Comparison of ENCODE assay signal across 9 cellular contexts in genomic region chr13:99307648-99308339, GRCh38. TPM values are rescaled to one million over a fixed set of nuclear protein-coding genes. Genes with fewer than 3 reads are reported as not detected.
DNase-seq lines count a peak whose midpoint lies in the region; ATAC-seq and TF ChIP-seq lines count a peak whose summit lies in the region.
"Had no signal": no experiment of that assay in that cellular context is flagged by ENCODE, and none has a peak within 500 bp of the region (broad histone marks: within the 10 kb centered on the region; RNA-seq: fewer than 3 reads in every experiment).

No MANE protein-coding gene starts in this region.

- DNase-seq in GDM1 (lab: John Stamatoyannopoulos, UW) (peak; percentile 68), SJCRH30 (peak; percentile 23 to 30), body of pancreas (peak; percentile 35 to 59 (median 52)), mesenchymal stem cell (peak; percentile 93), Caco-2 (no peak)

- H3K4me3 ChIP-seq in SJCRH30 (no peak overlapping the region), body of pancreas (no peak overlapping the region), mesenchymal stem cell (ENCODE audit: insufficient read depth in 1 of 2, low read depth in 1 of 2, low read length in 2 of 2) (peak overlapping the region in 1 of 2 experiments; percentile 27), thymus (ENCODE audit: low read length) (no peak overlapping the region), Caco-2 (ENCODE audit: low read depth, low read length) (no peak overlapping the region)

- H3K36me3 ChIP-seq in SJCRH30: no peaks in the 10 kb centered on the region
- no peaks in the 10 kb centered on the region for H3K36me3 ChIP-seq in body of pancreas (replicated peaks in 1 of 2; ENCODE audit: insufficient read depth in 1 of 2, low read depth in 2 of 2)
- peaks cover 0 to 5% of the 10 kb centered on the region in 2 experiments for H3K36me3 ChIP-seq in mesenchymal stem cell (ENCODE audit: control insufficient read depth in 1 of 2, insufficient read depth in 2 of 2, low read depth in 1 of 2, low read length in 2 of 2)
- H3K36me3 ChIP-seq in thymus (ENCODE audit: control insufficient read depth, insufficient read depth): peaks cover 5% of the 10 kb centered on the region
- peaks cover 2% of the 10 kb centered on the region; the same call in 1 of the 2 replicates for H3K36me3 ChIP-seq in Caco-2 (ENCODE audit: control insufficient read depth, insufficient read depth, low read length)

- WGBS in body of pancreas, 2 donors: 15 to 40% methylated on average over 6 of the region's 6 CpGs
- 4% methylated on average over 6 of the region's 6 CpGs for WGBS in mesenchymal stem cell
- 65% methylated on average over 6 of the region's 6 CpGs for WGBS in thymus

- H2AFZ ChIP-seq in mesenchymal stem cell (ENCODE audit: low read depth, low read length): no peak overlapping the region

- peaks cover 7% of the 10 kb centered on the region for H3K4me1 Mint-ChIP-seq in Caco-2 (ENCODE audit: low read depth, unreplicated experiment)

- H4K8ac ChIP-seq in mesenchymal stem cell (ENCODE audit: low read length): no peak overlapping the region

- H3K9me3 Mint-ChIP-seq in Caco-2 (ENCODE audit: unreplicated experiment): no peaks in the 10 kb centered on the region

- no peak overlapping the region for H2BK5ac ChIP-seq in mesenchymal stem cell (ENCODE audit: low read depth, low read length, poor library complexity, severe bottlenecking)

- no peak overlapping the region for H3K27ac Mint-ChIP-seq in Caco-2 (ENCODE audit: unreplicated experiment)

- H2BK12ac ChIP-seq in mesenchymal stem cell (ENCODE audit: low read length in 2 of 2): peak overlapping the region in 1 of 2 experiments; percentile 47

- intact Hi-C loops in body of pancreas (cut with DNase I): no loop called here
- intact Hi-C loops in Caco-2 (cut with micrococcal nuclease; ENCODE audit: unreplicated experiment): no loop called here

- peaks cover 45% of the 10 kb centered on the region for H3K36me3 Mint-ChIP-seq in Caco-2 (ENCODE audit: insufficient read depth, unreplicated experiment)

- no peak overlapping the region for H3K4me3 Mint-ChIP-seq in Caco-2 (ENCODE audit: unreplicated experiment)

- no peak overlapping the region for H3K27ac ChIP-seq in SJCRH30
- H3K27ac ChIP-seq in body of pancreas: peak overlapping the region in 3 of 4 donors; percentile 13 to 41 (median 22)
- H3K27ac ChIP-seq in mesenchymal stem cell (ENCODE audit: low read length, poor library complexity, severe bottlenecking): peak overlapping the region; percentile 75
- H3K27ac ChIP-seq in thymus (ENCODE audit: low read depth): peak overlapping the region; percentile 62
- H3K27ac ChIP-seq: KMS-11 had no signal

- TF ChIP-seq CTCF in body of pancreas (IDR thresholded peaks at IDR 0.05): no peak
- no peak for TF ChIP-seq CTCF in Caco-2 (IDR thresholded peaks at IDR 0.05; ENCODE audit: insufficient read depth in 1 of 2, low read depth in 1 of 2, low read length in 1 of 2, severe bottlenecking in 1 of 2, unreplicated experiment in 1 of 2)

- no peaks in the 10 kb centered on the region for H3K27me3 Mint-ChIP-seq in Caco-2 (ENCODE audit: insufficient read depth, unreplicated experiment)

- H3K18ac ChIP-seq in mesenchymal stem cell (ENCODE audit: low read depth in 1 of 2, low read length in 2 of 2): no peak overlapping the region

- H3K4me2 ChIP-seq in mesenchymal stem cell (ENCODE audit: low read length, poor library complexity, severe bottlenecking): peak overlapping the region; percentile 14
- H3K4me2 ChIP-seq: KMS-11 had no signal

- H3K9me3 ChIP-seq in SJCRH30 (replicated peaks) (no peaks in the 10 kb centered on the region), body of pancreas (no peaks in the 10 kb centered on the region), mesenchymal stem cell (ENCODE audit: control insufficient read depth, low read length) (no peaks in the 10 kb centered on the region), thymus (ENCODE audit: control insufficient read depth) (no peaks in the 10 kb centered on the region), Caco-2 (no peaks in the 10 kb centered on the region)

- CTCF ChIA-PET in Caco-2 (lab: Charles Lee): no interaction called here

- ATAC-seq in HG02840 (IDR thresholded peaks at IDR 0.05; ENCODE audit: low FRiP score, unreplicated experiment): peak; percentile 34
- ATAC-seq in body of pancreas: peak; percentile 68
- no peak for ATAC-seq in GM21526 (IDR thresholded peaks at IDR 0.05; ENCODE audit: low FRiP score, unreplicated experiment)

- H3K14ac ChIP-seq in mesenchymal stem cell (ENCODE audit: low read length in 2 of 2): no peak overlapping the region

- peaks cover 25% of the 10 kb centered on the region for H3K79me1 ChIP-seq in mesenchymal stem cell (replicated peaks; ENCODE audit: low read length, poor library complexity, severe bottlenecking)

- no TSS peak for BruUV-seq in Caco-2 (replicated peaks; lab: Mats Ljungman, UMichigan)

- H3K4ac ChIP-seq in mesenchymal stem cell (ENCODE audit: low read depth in 1 of 2, low read length in 2 of 2): no peak overlapping the region

- no peak overlapping the region for H3K23ac ChIP-seq in mesenchymal stem cell (ENCODE audit: low read length in 2 of 2)

- POLR2A ChIA-PET in Caco-2 (lab: Charles Lee): no interaction called here

- H3K4me1 ChIP-seq in SJCRH30: peaks cover 2% of the 10 kb centered on the region; the same call in 1 of the 2 replicates
- H3K4me1 ChIP-seq in body of pancreas: peaks cover 8% of the 10 kb centered on the region
- H3K4me1 ChIP-seq in mesenchymal stem cell (ENCODE audit: control insufficient read depth, insufficient read depth, low read depth, low read length): peaks cover 14% of the 10 kb centered on the region
- no peaks in the 10 kb centered on the region for H3K4me1 ChIP-seq in thymus (ENCODE audit: control insufficient read depth, insufficient read depth, low read length)
- H3K4me1 ChIP-seq in Caco-2: no peaks in the 10 kb centered on the region

- H2AK5ac ChIP-seq in mesenchymal stem cell (ENCODE audit: low read length, severe bottlenecking): peak overlapping the region; percentile 54

- H2BK120ac ChIP-seq in mesenchymal stem cell (ENCODE audit: low read depth, low read length): no peak overlapping the region

- no peak overlapping the region for H4K91ac ChIP-seq in mesenchymal stem cell (ENCODE audit: low read length)

- no peaks in the 10 kb centered on the region for H3K27me3 ChIP-seq in SJCRH30
- H3K27me3 ChIP-seq in body of pancreas: no peaks in the 10 kb centered on the region
- H3K27me3 ChIP-seq in mesenchymal stem cell (ENCODE audit: control insufficient read depth in 1 of 2, insufficient read depth in 1 of 2, low read length in 2 of 2): no peaks in the 10 kb centered on the region
- no peaks in the 10 kb centered on the region for H3K27me3 ChIP-seq in thymus (ENCODE audit: control insufficient read depth, insufficient read depth)
- no peaks in the 10 kb centered on the region for H3K27me3 ChIP-seq in Caco-2 (replicated peaks; ENCODE audit: control insufficient read depth, insufficient read depth, low read length)

- H3K9ac ChIP-seq in mesenchymal stem cell (ENCODE audit: low read length): peak overlapping the region; percentile 79
- H3K9ac ChIP-seq: KMS-11 had no signal

- no peak overlapping the region for H2BK15ac ChIP-seq in mesenchymal stem cell (ENCODE audit: low read depth, poor library complexity, severe bottlenecking)

- no peak for TF ChIP-seq POLR2A in body of pancreas (IDR thresholded peaks at IDR 0.05)

RNA-seq across cellular contexts. Expression of gene GPR183, which starts 0.6 kb away (rescaled TPM):
- total RNA-seq in SJCRH30 (2014; rRNA removed; shearing (Covaris generic)): not detected in 2 replicates
- total RNA-seq in body of pancreas (1 to 10 TPM in 1 of 2 donors, not detected in 1; 3.6 TPM), Caco-2 (2022) (not detected in 2 replicates)
- polyA plus RNA-seq in mesenchymal stem cell (2013, experiment 1 of 2): 8.4 TPM
- polyA plus RNA-seq in mesenchymal stem cell (2013, experiment 2 of 2): 8.1 TPM
- polyA plus RNA-seq in thymus: 33.0 TPM

RNA-seq across cellular contexts. Expression of gene GPR18, which starts 49.6 kb away (rescaled TPM):
- not detected in 2 replicates for total RNA-seq in SJCRH30 (2014; rRNA removed; shearing (Covaris generic))
- total RNA-seq in body of pancreas (not detected), Caco-2 (2022) (not detected in 2 replicates)
- 0.03 TPM for polyA plus RNA-seq in mesenchymal stem cell (2013, experiment 1 of 2)
- not detected for polyA plus RNA-seq in mesenchymal stem cell (2013, experiment 2 of 2)
- 6.7 TPM for polyA plus RNA-seq in thymus

Comparison
In these comparisons a context has a peak if more than half of its experiments do, and no peak if none do; other contexts are left out.
1. DNase-seq: peak in GDM1 (single experiment), SJCRH30 (2 of 2), body of pancreas (4 of 4) and mesenchymal stem cell (single experiment); none in Caco-2 (0 of 2).